7 cellular contexts compared by ENCODE assay signal in the genomic region with DNA sequence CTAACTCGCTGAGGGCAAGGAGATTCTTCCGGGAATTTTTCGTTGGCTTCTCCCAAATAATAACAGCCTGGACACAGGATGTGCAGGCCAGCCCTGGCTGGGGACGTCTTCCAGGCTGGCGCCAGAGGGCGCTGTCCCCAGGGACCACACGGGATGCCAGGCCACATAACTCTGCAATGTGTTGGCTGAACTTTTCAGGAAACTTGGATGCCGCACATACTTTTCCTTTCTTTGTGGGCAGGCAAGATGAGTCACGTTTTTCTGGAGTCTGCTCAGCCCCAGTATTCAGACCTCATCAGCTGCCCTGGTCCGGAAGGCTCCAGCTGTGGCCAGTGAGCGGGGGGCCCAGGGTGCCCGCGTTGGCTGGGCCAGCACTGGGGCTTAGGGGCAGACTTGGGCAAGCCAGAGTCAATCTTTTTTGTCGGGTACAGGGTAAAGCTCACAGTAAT.
DNase-seq lines count a peak whose midpoint lies in the region; ATAC-seq, FAIRE-seq and TF ChIP-seq lines count a peak whose summit lies in the region.

No MANE protein-coding gene starts in this region.

- no peaks in the 10 kb centered on the region for H3K79me1 ChIP-seq in mesenchymal stem cell (replicated peaks; ENCODE audit: low read length, poor library complexity, severe bottlenecking)

- BruUV-seq in PC-9 (replicated peaks; lab: Mats Ljungman, UMichigan) (no TSS peak), endothelial cell of umbilical vein (replicated peaks; lab: Mats Ljungman, UMichigan) (no TSS peak)

- H3K27ac Mint-ChIP-seq in GM23338, result peak overlapping the region; percentile 73; the same call in 1 of the 2 replicates

- peak; percentile 92 to 97 for TF ChIP-seq CTCF in GM23338 (conservative IDR thresholded peaks at IDR 0.05; ENCODE audit: low read depth in 2 of 2)
- TF ChIP-seq CTCF in PC-9 (conservative IDR thresholded peaks at IDR 0.05), result peak; percentile 99
- peak; percentile 97 to 99 for TF ChIP-seq CTCF in endothelial cell of umbilical vein (IDR thresholded peaks at IDR 0.05; ENCODE audit: extremely low read depth in 1 of 2, insufficient read depth in 1 of 2, low read depth in 1 of 2, low read length in 2 of 2)

- H3K4me1 ChIP-seq in GM23338 (ENCODE audit: insufficient read depth), result peaks cover 7% of the 10 kb centered on the region
- H3K4me1 ChIP-seq in PC-9 (replicated peaks; ENCODE audit: insufficient read depth), result peaks cover 15% of the 10 kb centered on the region
- peaks cover 18% of the 10 kb centered on the region for H3K4me1 ChIP-seq in endothelial cell of umbilical vein (ENCODE audit: control insufficient read depth, extremely low read depth, insufficient read depth, low read length)
- H3K4me1 ChIP-seq in mesenchymal stem cell (ENCODE audit: control insufficient read depth, insufficient read depth, low read depth, low read length), result peaks cover 28% of the 10 kb centered on the region

- no peak overlapping the region for H3K4me3 ChIP-seq in GM23338
- H3K4me3 ChIP-seq in PC-9, result no peak overlapping the region
- no peak overlapping the region for H3K4me3 ChIP-seq in endothelial cell of umbilical vein (replicated peaks in 1 of 3; ENCODE audit: insufficient read depth in 1 of 3, low read depth in 1 of 3, low read length in 3 of 3)
- no peak overlapping the region for H3K4me3 ChIP-seq in mesenchymal stem cell (ENCODE audit: insufficient read depth in 1 of 2, low read depth in 1 of 2, low read length in 2 of 2)

- H2BK12ac ChIP-seq in mesenchymal stem cell (ENCODE audit: low read length in 2 of 2), result peak overlapping the region; percentile 60 to 88

- H3K23ac ChIP-seq in mesenchymal stem cell (ENCODE audit: low read length in 2 of 2), result no peak overlapping the region

- dilution Hi-C loops in endothelial cell of umbilical vein (cut with MboI; ENCODE audit: extremely low pct_ligation_motif_present, low sequenced_read_pairs), result no loop called here

- no peaks in the 10 kb centered on the region for H3K9me3 ChIP-seq in PC-9 (ENCODE audit: insufficient read depth, low read depth)
- no peaks in the 10 kb centered on the region for H3K9me3 ChIP-seq in endothelial cell of umbilical vein (replicated peaks; ENCODE audit: control insufficient read depth, insufficient read depth, low read length)
- H3K9me3 ChIP-seq in mesenchymal stem cell (ENCODE audit: control insufficient read depth, low read length), result no peaks in the 10 kb centered on the region

- H3K9me2 ChIP-seq in GM23338 (ENCODE audit: insufficient read depth) (peaks cover 6% of the 10 kb centered on the region; the same call in 1 of the 2 replicates), PC-9 (ENCODE audit: insufficient read depth) (no peaks in the 10 kb centered on the region)

- H3K27me3 ChIP-seq in GM23338 (ENCODE audit: insufficient read depth) (no peaks in the 10 kb centered on the region), PC-9 (ENCODE audit: insufficient read depth, low read depth) (no peaks in the 10 kb centered on the region), endothelial cell of umbilical vein (ENCODE audit: control insufficient read depth in 2 of 2, insufficient read depth in 2 of 2, low read length in 2 of 2) (no peaks in the 10 kb centered on the region), mesenchymal stem cell (ENCODE audit: control insufficient read depth in 1 of 2, insufficient read depth in 1 of 2, low read length in 2 of 2) (peaks cover 0 to 5% of the 10 kb centered on the region in 2 experiments)

- ATAC-seq in GM23338 (peak; percentile 96), GM19455 (IDR thresholded peaks at IDR 0.05; ENCODE audit: unreplicated experiment) (no peak)

- H4K8ac ChIP-seq in mesenchymal stem cell (ENCODE audit: low read length), result peak overlapping the region; percentile 81

- H3K4me3 Mint-ChIP-seq in GM23338, result no peak overlapping the region

- H3K18ac ChIP-seq in mesenchymal stem cell (ENCODE audit: low read depth in 1 of 2, low read length in 2 of 2), result peak overlapping the region; percentile 88 to 90

- H2BK5ac ChIP-seq in mesenchymal stem cell (ENCODE audit: low read depth, low read length, poor library complexity, severe bottlenecking), result peak overlapping the region; percentile 12

- no peaks in the 10 kb centered on the region for H3K36me3 ChIP-seq in GM23338 (ENCODE audit: insufficient read depth)
- H3K36me3 ChIP-seq in PC-9 (ENCODE audit: low read depth), result no peaks in the 10 kb centered on the region
- H3K36me3 ChIP-seq in endothelial cell of umbilical vein (ENCODE audit: control insufficient read depth in 2 of 2, extremely low read depth in 1 of 2, insufficient read depth in 2 of 2, low read length in 2 of 2), result no peaks in the 10 kb centered on the region
- H3K36me3 ChIP-seq in mesenchymal stem cell (ENCODE audit: control insufficient read depth in 1 of 2, insufficient read depth in 2 of 2, low read depth in 1 of 2, low read length in 2 of 2), result no peaks in the 10 kb centered on the region

- H3K4me2 ChIP-seq in GM23338 (no peak overlapping the region), PC-9 (peak overlapping the region; percentile 61), endothelial cell of umbilical vein (ENCODE audit: insufficient read depth, low read length) (no peak overlapping the region), mesenchymal stem cell (ENCODE audit: low read length, poor library complexity, severe bottlenecking) (no peak overlapping the region)

- H2AK5ac ChIP-seq in mesenchymal stem cell (ENCODE audit: low read length, severe bottlenecking), result peak overlapping the region; percentile 91

- H3K9me1 ChIP-seq in endothelial cell of umbilical vein (replicated peaks; ENCODE audit: control insufficient read depth, extremely low read depth, insufficient read depth, low read length), result no peaks in the 10 kb centered on the region

- peak overlapping the region; percentile 44 for H2BK15ac ChIP-seq in mesenchymal stem cell (ENCODE audit: low read depth, poor library complexity, severe bottlenecking)

- FAIRE-seq in endothelial cell of umbilical vein (lab: Jason Lieb, UNC), result peak; percentile 99

- H3K4ac ChIP-seq in mesenchymal stem cell (ENCODE audit: low read depth in 1 of 2, low read length in 2 of 2), result peak overlapping the region in 1 of 2 experiments; percentile 64

- CTCF ChIA-PET in PC-9 (lab: Charles Lee) (interaction anchor here (0.5 to 1.5 kb wide), 6 partner anchors 9 to 477 kb away, joined by 3 to 9 read pairs (median 4); no protein-coding TSS in a partner anchor), endothelial cell of umbilical vein (lab: Charles Lee) (interaction anchor here (0.7 to 2.2 kb wide), 18 partner anchors 10 to 306 kb away, joined by 3 to 23 read pairs (median 6); no protein-coding TSS in a partner anchor)

- 1% methylated on average over 13 of the region's 14 CpGs for WGBS in mesenchymal stem cell

- peak overlapping the region; percentile 53; the same call in 1 of the 2 replicates for H3K27ac ChIP-seq in GM23338 (ENCODE audit: low read depth)
- no peak overlapping the region for H3K27ac ChIP-seq in PC-9
- H3K27ac ChIP-seq in endothelial cell of umbilical vein (ENCODE audit: insufficient read depth, low read depth, low read length), result peak overlapping the region; percentile 83
- H3K27ac ChIP-seq in mesenchymal stem cell (ENCODE audit: low read length, poor library complexity, severe bottlenecking), result peak overlapping the region; percentile 92

- peak; percentile 93 for DNase-seq in DMS 273 (lab: John Stamatoyannopoulos, UW; ENCODE audit: unreplicated experiment)
- DNase-seq in GM23338 (ENCODE audit: low spot score), result peak; percentile 95
- peak; percentile 93 to 97 for DNase-seq in PC-9
- peak; percentile 97 for DNase-seq in endothelial cell of umbilical vein (ENCODE audit: low read depth, low spot score)
- DNase-seq in mesenchymal stem cell, result peak; percentile 99
- peak; percentile 87 for DNase-seq in ureter (ENCODE audit: low spot score)

- TF ChIP-seq POLR2A in endothelial cell of umbilical vein (IDR thresholded peaks at IDR 0.05; ENCODE audit: low read depth, low read length), result peak; percentile 66

- POLR2A ChIA-PET in PC-9 (lab: Charles Lee; ENCODE audit: unreplicated experiment) (interaction anchor here (0.5 to 0.7 kb wide), 4 partner anchors 65 to 1386 kb away, joined by 3 to 7 read pairs (median 4); a partner anchor contains a TSS), endothelial cell of umbilical vein (lab: Charles Lee) (no interaction called here)

- peak overlapping the region; percentile 87 for H4K91ac ChIP-seq in mesenchymal stem cell (ENCODE audit: low read length)

- H3K4me1 Mint-ChIP-seq in GM23338, result peaks cover 26% of the 10 kb centered on the region

- H3K9ac ChIP-seq in endothelial cell of umbilical vein (replicated peaks; ENCODE audit: extremely low read depth, insufficient read depth, low read length), result peak overlapping the region; percentile 36
- peak overlapping the region; percentile 50 for H3K9ac ChIP-seq in mesenchymal stem cell (ENCODE audit: low read length)

- H3K36me3 Mint-ChIP-seq in GM23338 (ENCODE audit: low read depth), result no peaks in the 10 kb centered on the region

- H4K20me1 ChIP-seq in GM23338 (replicated peaks; ENCODE audit: insufficient read depth) (no peaks in the 10 kb centered on the region), PC-9 (ENCODE audit: insufficient read depth) (no peaks in the 10 kb centered on the region), endothelial cell of umbilical vein (replicated peaks; ENCODE audit: control insufficient read depth, extremely low read depth, insufficient read depth, low read length) (no peaks in the 10 kb centered on the region)

- peak overlapping the region; percentile 77 for H2BK120ac ChIP-seq in mesenchymal stem cell (ENCODE audit: low read depth, low read length)

- peaks cover 9% of the 10 kb centered on the region for H3K27me3 Mint-ChIP-seq in GM23338 (ENCODE audit: insufficient read depth, low read depth, poor library complexity)

- no peaks in the 10 kb centered on the region; the same call in 2 of the 3 replicates for H3K9me3 Mint-ChIP-seq in GM23338

- H3F3A ChIP-seq in GM23338 (replicated peaks; ENCODE audit: low read depth) (no peaks in the 10 kb centered on the region), PC-9 (ENCODE audit: insufficient read depth, low read depth) (peaks cover 4% of the 10 kb centered on the region)

- H3K79me2 ChIP-seq in GM23338 (replicated peaks; ENCODE audit: insufficient read depth) (no peaks in the 10 kb centered on the region), PC-9 (ENCODE audit: low read depth) (no peaks in the 10 kb centered on the region), endothelial cell of umbilical vein (ENCODE audit: control insufficient read depth, insufficient read depth, low read length) (no peaks in the 10 kb centered on the region)

- intact Hi-C loops in PC-9 (cut with micrococcal nuclease; ENCODE audit: unreplicated experiment), result loop anchor here (1.0 to 10.0 kb wide), 10 partner anchors 9 to 391 kb away; no protein-coding TSS in a partner anchor
- intact Hi-C loops in endothelial cell of umbilical vein (cut with micrococcal nuclease), result loop anchor here (1.0 to 2.0 kb wide), 9 partner anchors 18 to 391 kb away; no protein-coding TSS in a partner anchor

- H2AFZ ChIP-seq in GM23338 (no peak overlapping the region), PC-9 (no peak overlapping the region), endothelial cell of umbilical vein (ENCODE audit: low read depth, low read length) (peak overlapping the region; percentile 78), mesenchymal stem cell (ENCODE audit: low read depth, low read length) (no peak overlapping the region)

- H3K14ac ChIP-seq in mesenchymal stem cell (ENCODE audit: low read length in 2 of 2), result no peak overlapping the region
